19 cellular contexts compared by ENCODE assay signal in the genomic region with DNA sequence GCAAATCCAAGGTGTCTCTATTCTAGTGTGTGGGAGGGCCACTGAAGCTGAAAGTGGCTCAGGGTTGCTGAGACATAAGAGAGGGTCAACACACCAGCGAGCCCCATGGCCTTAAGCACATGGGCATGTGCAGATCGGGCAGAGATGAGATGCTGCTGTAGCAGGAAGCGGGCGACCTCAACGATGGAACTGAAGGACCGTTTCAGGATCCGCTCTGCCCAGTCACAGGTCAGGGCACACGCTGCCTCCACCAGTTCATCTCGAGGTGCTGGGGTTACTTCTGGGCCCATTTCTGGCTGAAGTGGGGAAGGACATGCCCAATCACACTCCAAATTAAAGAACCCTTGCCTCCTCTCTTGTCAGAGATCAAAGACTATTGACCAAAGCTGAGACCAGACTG. TPM values are rescaled to one million over a fixed set of nuclear protein-coding genes. Genes with fewer than 3 reads are reported as not detected.
DNase-seq lines count a peak whose midpoint lies in the region; ATAC-seq and TF ChIP-seq lines count a peak whose summit lies in the region.
"Had no signal": no experiment of that assay in that cellular context is flagged by ENCODE, and none has a peak within 500 bp of the region (broad histone marks: within the 10 kb centered on the region; RNA-seq: fewer than 3 reads in every experiment).

No MANE protein-coding gene starts in this region.

- H3K9me3 ChIP-seq in BLaER1 (no peaks in the 10 kb centered on the region), psoas muscle (no peaks in the 10 kb centered on the region)
- no peaks in the 10 kb centered on the region for H3K9me3 ChIP-seq in CD4-positive, alpha-beta memory T cell (ENCODE audit: control insufficient read depth in 1 of 2, low read length in 2 of 2)
- no peaks in the 10 kb centered on the region for H3K9me3 ChIP-seq in naive thymus-derived CD4-positive, alpha-beta T cell (ENCODE audit: control insufficient read depth in 2 of 3, low read length in 3 of 3)
- H3K9me3 ChIP-seq: neutrophil, testis, vagina had no signal

- CTCF ChIA-PET in CD4-positive, alpha-beta memory T cell (lab: Charles Lee; ENCODE audit: partially characterized antibody), result interaction anchor here (1.1 to 10.9 kb wide), 4 partner anchors 8 to 60 kb away, joined by 3 to 247 read pairs (median 6); no protein-coding TSS in a partner anchor
- CTCF ChIA-PET in naive thymus-derived CD4-positive, alpha-beta T cell (lab: Charles Lee), result interaction anchor here (7.1 kb wide), 1 partner anchor 45 kb away, joined by 119 read pairs; no protein-coding TSS in a partner anchor

- peaks cover 30% of the 10 kb centered on the region; the same call in 1 of the 2 replicates for H4K20me1 ChIP-seq in BLaER1

- no peak for DNase-seq in CD4-positive, alpha-beta memory T cell
- DNase-seq in activated naive CD8-positive, alpha-beta T cell treated with anti-CD3 and anti-CD28 coated beads for 36 hours, result no peak
- DNase-seq in naive thymus-derived CD4-positive, alpha-beta T cell, result no peak
- no peak for DNase-seq in psoas muscle
- no peak for DNase-seq in NCI-H2107 (lab: John Stamatoyannopoulos, UW)
- no peak for DNase-seq in MV-4-11 (lab: John Stamatoyannopoulos, UW)
- DNase-seq: DND-41, head of caudate nucleus, left colon, NCI-H1694, NCI-H69, T-helper 9 cell, testis had no signal

- no peak overlapping the region for H3K4me3 ChIP-seq in BLaER1
- no peak overlapping the region for H3K4me3 ChIP-seq in CD4-positive, alpha-beta memory T cell (ENCODE audit: low read length in 2 of 2)
- H3K4me3 ChIP-seq in naive thymus-derived CD4-positive, alpha-beta T cell (ENCODE audit: low read length), result no peak overlapping the region
- H3K4me3 ChIP-seq in psoas muscle, result no peak overlapping the region
- H3K4me3 ChIP-seq: cardiac muscle cell, testis, vagina had no signal

- no peak overlapping the region for H3K4me3 Mint-ChIP-seq in CD4-positive, alpha-beta memory T cell
- H3K4me3 Mint-ChIP-seq in activated naive CD8-positive, alpha-beta T cell treated with anti-CD3 and anti-CD28 coated beads for 36 hours, result no peak overlapping the region
- H3K4me3 Mint-ChIP-seq in naive thymus-derived CD4-positive, alpha-beta T cell, result no peak overlapping the region

- intact Hi-C loops in CD4-positive, alpha-beta memory T cell (cut with micrococcal nuclease), result loop anchor here (10.0 kb wide), 1 partner anchor 269 kb away; the partner anchor contains the start of gene GABPB2
- intact Hi-C loops in naive thymus-derived CD4-positive, alpha-beta T cell (cut with micrococcal nuclease), result loop anchor here in 1 of 2 donors (10.0 kb wide), 1 partner anchor 319 kb away; no protein-coding TSS in a partner anchor
- intact Hi-C loops in psoas muscle (cut with DNase I), result loop anchor here in 1 of 2 donors (10.0 kb wide), 1 partner anchor 51 kb away; the partner anchor contains the start of gene PSMB4

- TF ChIP-seq CTCF in psoas muscle (IDR thresholded peaks at IDR 0.05), result no peak

- H3K27ac ChIP-seq in BLaER1, result 0 out of 2 replicates have a peak overlapping the region, but pooled peaks have one; percentile 25
- no peak overlapping the region for H3K27ac ChIP-seq in CD4-positive, alpha-beta memory T cell (ENCODE audit: low read depth, low read length)
- H3K27ac ChIP-seq in naive thymus-derived CD4-positive, alpha-beta T cell (ENCODE audit: low read depth, low read length), result no peak overlapping the region
- H3K27ac ChIP-seq in psoas muscle, result no peak overlapping the region
- H3K27ac ChIP-seq: cardiac muscle cell, KMS-11, neutrophil, testis, vagina had no signal

- H3K4me1 ChIP-seq in BLaER1, result peaks cover 74% of the 10 kb centered on the region
- peaks cover 36% of the 10 kb centered on the region for H3K4me1 ChIP-seq in CD4-positive, alpha-beta memory T cell (ENCODE audit: insufficient read depth, low read length)
- H3K4me1 ChIP-seq in naive thymus-derived CD4-positive, alpha-beta T cell (ENCODE audit: control insufficient read depth in 2 of 2, insufficient read depth in 2 of 2, low read length in 2 of 2), result peaks cover 16 to 17% of the 10 kb centered on the region in 2 donors
- peaks cover 16% of the 10 kb centered on the region for H3K4me1 ChIP-seq in psoas muscle

- 73 to 81% (median 77%) methylated on average over 9 of the region's 9 CpGs for WGBS in psoas muscle, 3 donors

- no peak overlapping the region; the same call in 1 of the 2 replicates for H3K9ac ChIP-seq in BLaER1
- H3K9ac ChIP-seq: KMS-11 had no signal

- H3K4me2 ChIP-seq in BLaER1, result peak overlapping the region; percentile 99
- H3K4me2 ChIP-seq: KMS-11 had no signal

- H3K36me3 Mint-ChIP-seq in CD4-positive, alpha-beta memory T cell, result peaks cover 25 to 49% of the 10 kb centered on the region in 2 donors
- H3K36me3 Mint-ChIP-seq in activated naive CD8-positive, alpha-beta T cell treated with anti-CD3 and anti-CD28 coated beads for 36 hours, result peaks cover 20% of the 10 kb centered on the region
- H3K36me3 Mint-ChIP-seq in naive thymus-derived CD4-positive, alpha-beta T cell, result peaks cover 0 to 28% (median 13%) of the 10 kb centered on the region in 5 donors

- H3K36me3 ChIP-seq in BLaER1 (peaks cover 40% of the 10 kb centered on the region), psoas muscle (ENCODE audit: insufficient read depth in 1 of 2, low read depth in 1 of 2) (peaks cover 0 to 48% of the 10 kb centered on the region in 2 donors)
- peaks cover 26% of the 10 kb centered on the region for H3K36me3 ChIP-seq in CD4-positive, alpha-beta memory T cell (ENCODE audit: insufficient read depth, low read length)
- peaks cover 0 to 36% (median 6%) of the 10 kb centered on the region in 3 experiments for H3K36me3 ChIP-seq in naive thymus-derived CD4-positive, alpha-beta T cell (ENCODE audit: control insufficient read depth in 2 of 3, insufficient read depth in 3 of 3, low read length in 3 of 3)

- H3K27me3 ChIP-seq in BLaER1 (no peaks in the 10 kb centered on the region), psoas muscle (ENCODE audit: insufficient read depth in 3 of 3, low read length in 2 of 3) (no peaks in the 10 kb centered on the region)
- H3K27me3 ChIP-seq in CD4-positive, alpha-beta memory T cell (ENCODE audit: insufficient read depth, low read length), result no peaks in the 10 kb centered on the region
- no peaks in the 10 kb centered on the region for H3K27me3 ChIP-seq in naive thymus-derived CD4-positive, alpha-beta T cell (ENCODE audit: control insufficient read depth in 2 of 2, insufficient read depth in 2 of 2, low read length in 2 of 2)
- H3K27me3 ChIP-seq: cardiac muscle cell, neutrophil, testis, vagina had no signal

- H3K4me1 Mint-ChIP-seq in CD4-positive, alpha-beta memory T cell, result peaks cover 30 to 51% (median 38%) of the 10 kb centered on the region in 4 donors
- H3K4me1 Mint-ChIP-seq in activated naive CD8-positive, alpha-beta T cell treated with anti-CD3 and anti-CD28 coated beads for 36 hours, result peaks cover 41% of the 10 kb centered on the region
- H3K4me1 Mint-ChIP-seq in naive thymus-derived CD4-positive, alpha-beta T cell, result peaks cover 34 to 57% (median 50%) of the 10 kb centered on the region in 7 donors

- H3K9me3 Mint-ChIP-seq in CD4-positive, alpha-beta memory T cell, result peaks cover 0 to 3% (median 0%) of the 10 kb centered on the region in 8 donors
- no peaks in the 10 kb centered on the region for H3K9me3 Mint-ChIP-seq in activated naive CD8-positive, alpha-beta T cell treated with anti-CD3 and anti-CD28 coated beads for 36 hours
- H3K9me3 Mint-ChIP-seq in naive thymus-derived CD4-positive, alpha-beta T cell, result peaks cover 0 to 1% (median 0%) of the 10 kb centered on the region in 11 donors
- H3K9me3 Mint-ChIP-seq: activated T-helper 2 cell treated with anti-CD3 and anti-CD28 coated beads, Interferon-gamma antibody, Interleukin-2, Interleukin-4, amounts not matched to agents 10 μg/mL and 5 μg/mL and 100 μg/mL, durations not matched to agents 14 hours and 24 hours and 36 hours had no signal

- H3K27me3 Mint-ChIP-seq in CD4-positive, alpha-beta memory T cell, result no peaks in the 10 kb centered on the region
- no peaks in the 10 kb centered on the region for H3K27me3 Mint-ChIP-seq in activated naive CD8-positive, alpha-beta T cell treated with anti-CD3 and anti-CD28 coated beads for 36 hours
- no peaks in the 10 kb centered on the region for H3K27me3 Mint-ChIP-seq in naive thymus-derived CD4-positive, alpha-beta T cell

- no peak for ATAC-seq in naive thymus-derived CD4-positive, alpha-beta T cell
- ATAC-seq in psoas muscle, result no peak
- ATAC-seq: left colon had no signal

- POLR2A ChIA-PET in CD4-positive, alpha-beta memory T cell (lab: Charles Lee; ENCODE audit: partially characterized antibody), result interaction anchor here (0.9 to 2.5 kb wide), 2 partner anchors 58 to 61 kb away, joined by 3 to 7 read pairs; partner anchors contain the start of gene ZNF687
- POLR2A ChIA-PET in naive thymus-derived CD4-positive, alpha-beta T cell (lab: Charles Lee), result interaction anchor here (0.8 to 8.0 kb wide), 3 partner anchors 17 to 62 kb away, joined by 3 to 54 read pairs (median 5); partner anchors contain the start of gene PI4KB

- peak overlapping the region in 6 of 7 donors; percentile 38 to 84 (median 78) for H3K27ac Mint-ChIP-seq in CD4-positive, alpha-beta memory T cell
- H3K27ac Mint-ChIP-seq in activated naive CD8-positive, alpha-beta T cell treated with anti-CD3 and anti-CD28 coated beads for 36 hours, result peak overlapping the region; percentile 63
- peak overlapping the region in 7 of 9 donors; percentile 13 to 89 (median 55) for H3K27ac Mint-ChIP-seq in naive thymus-derived CD4-positive, alpha-beta T cell

RNA-seq across cellular contexts. Expression of gene RFX5, which starts 3.5 kb away (rescaled TPM):
- total RNA-seq in CD4-positive, alpha-beta memory T cell, result 10 to 100 TPM; 56.3 to 64.3 TPM
- 10 to 100 TPM; 32.1 to 33.6 TPM for polyA plus RNA-seq in CD4-positive, alpha-beta memory T cell
- total RNA-seq in activated naive CD8-positive, alpha-beta T cell treated with anti-CD3 and anti-CD28 coated beads for 36 hours, result 10 to 100 TPM; 55.2 to 58.6 TPM
- 10 to 100 TPM; 62.6 to 89.3 (median 82.2) TPM for total RNA-seq in naive thymus-derived CD4-positive, alpha-beta T cell
- 10 to 100 TPM; 26.6 to 29.6 TPM for polyA plus RNA-seq in naive thymus-derived CD4-positive, alpha-beta T cell
- 10 to 100 TPM; 16.9 to 38.7 (median 21.6) TPM for total RNA-seq in psoas muscle
- polyA plus RNA-seq in psoas muscle, result 10 to 100 TPM in 1 of 3 donors, 1 to 10 TPM in 2; 4.7 to 36.3 (median 8.5) TPM

RNA-seq across cellular contexts. Expression of gene PI4KB, which starts 16.4 kb away (rescaled TPM):
- 10 to 100 TPM; 87.2 to 97.4 TPM for total RNA-seq in CD4-positive, alpha-beta memory T cell
- 10 to 100 TPM; 56.6 to 68.8 TPM for polyA plus RNA-seq in CD4-positive, alpha-beta memory T cell
- total RNA-seq in activated naive CD8-positive, alpha-beta T cell treated with anti-CD3 and anti-CD28 coated beads for 36 hours, result 10 to 100 TPM; 46.4 to 49.4 TPM
- 10 to 100 TPM; 64.0 to 91.9 (median 76.3) TPM for total RNA-seq in naive thymus-derived CD4-positive, alpha-beta T cell
- polyA plus RNA-seq in naive thymus-derived CD4-positive, alpha-beta T cell, result 10 to 100 TPM; 48.5 to 76.7 TPM
- total RNA-seq in psoas muscle, result 10 to 100 TPM; 51.9 to 96.4 (median 78.8) TPM
- polyA plus RNA-seq in psoas muscle, result 10 to 100 TPM; 42.6 to 66.3 (median 53.2) TPM

RNA-seq across cellular contexts. Expression of gene SELENBP1, which starts 28.9 kb away (rescaled TPM):
- not detected for total RNA-seq in CD4-positive, alpha-beta memory T cell
- not detected for polyA plus RNA-seq in CD4-positive, alpha-beta memory T cell
- not detected for total RNA-seq in activated naive CD8-positive, alpha-beta T cell treated with anti-CD3 and anti-CD28 coated beads for 36 hours
- total RNA-seq in naive thymus-derived CD4-positive, alpha-beta T cell, result not detected
- polyA plus RNA-seq in naive thymus-derived CD4-positive, alpha-beta T cell, result not detected
- 10 to 100 TPM; 19.7 to 89.2 (median 56.3) TPM for total RNA-seq in psoas muscle
- polyA plus RNA-seq in psoas muscle, result 10 to 100 TPM; 12.7 to 41.2 (median 26.7) TPM
- total RNA-seq: activated T-helper 2 cell treated with anti-CD3 and anti-CD28 coated beads, Interferon-gamma antibody, Interleukin-2, Interleukin-4, amounts not matched to agents 10 μg/mL and 5 μg/mL and 100 μg/mL, durations not matched to agents 14 hours and 24 hours and 36 hours had no signal

RNA-seq across cellular contexts. Expression of gene PSMB4, which starts 55.8 kb away (rescaled TPM):
- total RNA-seq in CD4-positive, alpha-beta memory T cell, result 100 to 1,000 TPM; 189 to 202 TPM
- polyA plus RNA-seq in CD4-positive, alpha-beta memory T cell, result 10 to 100 TPM; 68.2 to 85.7 TPM
- total RNA-seq in activated naive CD8-positive, alpha-beta T cell treated with anti-CD3 and anti-CD28 coated beads for 36 hours, result 100 to 1,000 TPM; 413 to 425 TPM
- 100 to 1,000 TPM; 190 to 339 (median 267) TPM for total RNA-seq in naive thymus-derived CD4-positive, alpha-beta T cell
- polyA plus RNA-seq in naive thymus-derived CD4-positive, alpha-beta T cell, result 10 to 100 TPM; 54.5 to 60.8 TPM
- total RNA-seq in psoas muscle, result 100 to 1,000 TPM; 149 to 285 (median 230) TPM
- polyA plus RNA-seq in psoas muscle, result 100 to 1,000 TPM; 354 to 521 (median 465) TPM

Comparison
In these comparisons a context has a peak if more than half of its experiments do, and no peak if none do; other contexts are left out.
1. RNA of gene SELENBP1, which starts 28.9 kb away (total RNA-seq): 19.7 to 89.2 TPM in psoas muscle; not detected in CD4-positive, alpha-beta memory T cell, not detected in activated naive CD8-positive, alpha-beta T cell treated with anti-CD3 and anti-CD28 coated beads for 36 hours and not detected in naive thymus-derived CD4-positive, alpha-beta T cell; every median in the first group is over 10 times any median in the second.
2. Peak in every context shown above with its lines, with median percentiles within 50 percentile points of each other: H3K27ac Mint-ChIP-seq.